8 cellular contexts compared by ENCODE assay signal in the genomic region with DNA sequence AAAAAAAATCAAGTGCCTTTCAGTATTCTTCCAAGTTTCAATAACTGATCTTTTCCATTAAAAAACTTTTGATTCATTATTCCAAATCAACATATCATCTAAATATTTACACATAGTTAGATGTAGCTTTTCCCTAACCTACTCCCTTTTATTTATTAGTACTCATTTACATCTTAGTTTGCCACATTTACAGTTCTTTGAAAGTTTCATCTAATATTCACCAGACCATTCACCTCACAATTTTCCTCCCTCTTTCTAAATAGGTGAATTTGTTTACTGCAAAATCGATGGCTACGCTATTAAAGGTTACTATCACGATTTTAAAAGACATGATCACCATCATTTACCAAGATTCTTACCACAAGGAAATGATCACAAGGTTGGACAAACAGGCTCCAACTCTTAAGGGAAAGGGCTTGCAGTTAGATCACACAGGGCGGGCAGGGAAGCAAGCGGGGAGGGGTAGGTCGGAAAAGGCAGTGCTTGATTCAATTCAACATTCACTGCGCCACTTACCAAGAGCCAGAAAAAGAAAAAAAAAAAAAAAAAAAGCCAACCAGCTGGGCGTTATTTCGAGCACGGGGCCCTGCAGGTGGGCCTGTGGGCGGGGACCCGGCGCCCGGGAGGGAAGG.
A peak's percentile ranks its signal among the peaks of the same experiment; 100 is the strongest.
DNase-seq lines count a peak whose midpoint lies in the region; ATAC-seq and TF ChIP-seq lines count a peak whose summit lies in the region.

No MANE protein-coding gene starts in this region.

- peaks cover 27% of the 10 kb centered on the region for H3K36me3 Mint-ChIP-seq in nephron (ENCODE audit: low read depth)

- TF ChIP-seq CTCF in OCI-LY1 (IDR thresholded peaks at IDR 0.05; ENCODE audit: low read length) = no peak
- no peak for TF ChIP-seq CTCF in nephron (IDR thresholded peaks at IDR 0.05; ENCODE audit: unreplicated experiment in 3 of 3)

- peak overlapping the region; percentile 90 for H2AFZ ChIP-seq in OCI-LY1 (ENCODE audit: low read length)

- peak overlapping the region; percentile 65 for H3K4me2 ChIP-seq in OCI-LY1 (ENCODE audit: low read length)

- H3K4me3 Mint-ChIP-seq in nephron = peak overlapping the region; percentile 85 to 91 (median 86)

- ATAC-seq in HG02763 (IDR thresholded peaks at IDR 0.05; ENCODE audit: unreplicated experiment) = no peak
- ATAC-seq in HG02759 (IDR thresholded peaks at IDR 0.05; ENCODE audit: unreplicated experiment) = no peak

- H3K9me3 ChIP-seq in OCI-LY1 (ENCODE audit: low read length) = no peaks in the 10 kb centered on the region
- H3K9me3 ChIP-seq in effector memory CD4-positive, alpha-beta T cell (ENCODE audit: control insufficient read depth, low read length) = no peaks in the 10 kb centered on the region

- H3K9ac ChIP-seq in OCI-LY1 (ENCODE audit: low read length) = peak overlapping the region; percentile 94

- H3K36me3 ChIP-seq in OCI-LY1 (ENCODE audit: insufficient read depth, low read length) = peaks cover 29% of the 10 kb centered on the region
- peaks cover 15% of the 10 kb centered on the region for H3K36me3 ChIP-seq in effector memory CD4-positive, alpha-beta T cell (ENCODE audit: control insufficient read depth, insufficient read depth, low read length)

- peaks cover 43% of the 10 kb centered on the region for H3K79me2 ChIP-seq in OCI-LY1 (ENCODE audit: insufficient read depth, low read length)

- H3F3A ChIP-seq in OCI-LY1 (ENCODE audit: insufficient read depth, low read length) = no peaks in the 10 kb centered on the region

- no peaks in the 10 kb centered on the region for H3K27me3 ChIP-seq in OCI-LY1 (ENCODE audit: insufficient read depth, low read length)
- H3K27me3 ChIP-seq in effector memory CD4-positive, alpha-beta T cell (replicated peaks; ENCODE audit: control insufficient read depth, insufficient read depth, low read length, poor library complexity, severe bottlenecking) = no peaks in the 10 kb centered on the region

- peaks cover 30% of the 10 kb centered on the region for H3K4me1 Mint-ChIP-seq in nephron

- DNase-seq in DMS114 treated with DMSO at 0.1 percent for 48 hours (lab: John Stamatoyannopoulos, UW; ENCODE audit: unreplicated experiment) = peak; percentile 46
- DNase-seq in effector memory CD4-positive, alpha-beta T cell = no peak
- no peak for DNase-seq in OCI-M1 (lab: John Stamatoyannopoulos, UW)
- no peak for DNase-seq in AG08395 (ENCODE audit: low spot score)

- H3K4me3 ChIP-seq in OCI-LY1 (ENCODE audit: low read depth, low read length, poor library complexity, severe bottlenecking) = peak overlapping the region; percentile 88
- H3K4me3 ChIP-seq in effector memory CD4-positive, alpha-beta T cell (ENCODE audit: insufficient read depth, low read depth, low read length, poor library complexity, severe bottlenecking) = peak overlapping the region; percentile 94

- no peaks in the 10 kb centered on the region for H4K20me1 ChIP-seq in OCI-LY1 (ENCODE audit: insufficient read depth, low read length)

- H3K9me3 Mint-ChIP-seq in nephron = no peaks in the 10 kb centered on the region

- peak overlapping the region; percentile 81 to 100 (median 100) for H3K27ac Mint-ChIP-seq in nephron

- no peaks in the 10 kb centered on the region for H3K27me3 Mint-ChIP-seq in nephron (ENCODE audit: low read depth)

- peak overlapping the region; percentile 89 for H3K27ac ChIP-seq in OCI-LY1 (ENCODE audit: low read depth, low read length, poor library complexity, severe bottlenecking)
- H3K27ac ChIP-seq in effector memory CD4-positive, alpha-beta T cell (ENCODE audit: insufficient read depth, low read length, poor library complexity, severe bottlenecking) = peak overlapping the region; percentile 95

- H3K4me1 ChIP-seq in OCI-LY1 (ENCODE audit: insufficient read depth, low read length, severe bottlenecking) = peaks cover 41% of the 10 kb centered on the region
- peaks cover 13% of the 10 kb centered on the region for H3K4me1 ChIP-seq in effector memory CD4-positive, alpha-beta T cell (ENCODE audit: control insufficient read depth, insufficient read depth, low read length, poor library complexity, severe bottlenecking)

- no peaks in the 10 kb centered on the region for H3K9me2 ChIP-seq in OCI-LY1 (ENCODE audit: low read depth, low read length)
